Comparison of ENCODE assay signal across 30 cellular contexts in genomic region chr1:205798577-205798976, GRCh38. TPM values are rescaled to one million over a fixed set of nuclear protein-coding genes. Genes with fewer than 3 reads are reported as not detected.
A peak's percentile ranks its signal among the peaks of the same experiment; 100 is the strongest.
DNase-seq lines count a peak whose midpoint lies in the region; ATAC-seq and TF ChIP-seq lines count a peak whose summit lies in the region.
"Had no signal": no experiment of that assay in that cellular context is flagged by ENCODE, and none has a peak within 500 bp of the region (broad histone marks: within the 10 kb centered on the region; RNA-seq: fewer than 3 reads in every experiment).

No MANE protein-coding gene starts in this region.

- no peak for TF ChIP-seq CTCF in left ventricle myocardium inferior (IDR thresholded peaks at IDR 0.05; ENCODE audit: borderline replicate concordance)

- H3K36me3 ChIP-seq in left ventricle myocardium inferior, result peaks cover 80% of the 10 kb centered on the region
- H3K36me3 ChIP-seq: colonic mucosa had no signal

- peaks cover 31 to 73% of the 10 kb centered on the region in 2 donors for H3K36me3 Mint-ChIP-seq in stimulated activated naive B cell treated with anti-CD40 and anti-IgM and Interleukin-4, amounts not matched to agents 10 μg/mL and 1 μg/mL and 100 μg/mL, for 72 hours
- H3K36me3 Mint-ChIP-seq: activated naive CD8-positive, alpha-beta T cell had no signal

- H3K27ac ChIP-seq in left ventricle myocardium inferior (replicated peaks) (peak overlapping the region; percentile 41), epithelial cell of prostate (no peak overlapping the region)
- H3K27ac ChIP-seq: BLaER1, colonic mucosa, right lobe of liver, SK-N-MC had no signal

- H3K9me3 ChIP-seq in left ventricle myocardium inferior (replicated peaks), result no peaks in the 10 kb centered on the region
- H3K9me3 ChIP-seq: BLaER1, colonic mucosa, right lobe of liver had no signal

- no peaks in the 10 kb centered on the region for H3K27me3 ChIP-seq in left ventricle myocardium inferior (ENCODE audit: low read depth)
- H3K27me3 ChIP-seq: BLaER1, colonic mucosa, right lobe of liver had no signal

- H3K9me3 Mint-ChIP-seq in stimulated activated naive B cell treated with anti-CD40 and anti-IgM and Interleukin-4, amounts not matched to agents 10 μg/mL and 1 μg/mL and 100 μg/mL, for 72 hours, result no peaks in the 10 kb centered on the region
- H3K9me3 Mint-ChIP-seq: activated CD4-positive, alpha-beta memory T cell treated with anti-CD3 and anti-CD28 coated beads, Interleukin-2, amount 10 ng/mL, durations not matched to agents 7 days and 5 days; mesothelial cell of epicardium; naive thymus-derived CD8-positive, alpha-beta T cell; T-helper 1 cell treated with Interleukin-12 subunit alpha and Interleukin-12 subunit beta and Interleukin-4 antibody, amounts not matched to agents 30 μg/mL and 1 μg/mL, for 36 hours; type B pancreatic cell had no signal

- H3K4me3 Mint-ChIP-seq in stimulated activated naive B cell treated with anti-CD40 and anti-IgM and Interleukin-4, amounts not matched to agents 10 μg/mL and 1 μg/mL and 100 μg/mL, for 72 hours, result no peak overlapping the region
- H3K4me3 Mint-ChIP-seq: activated CD4-positive, alpha-beta memory T cell treated with anti-CD3 and anti-CD28 coated beads, Interleukin-2, amount 10 ng/mL, durations not matched to agents 7 days and 5 days; activated naive CD8-positive, alpha-beta T cell; mesothelial cell of epicardium; naive thymus-derived CD8-positive, alpha-beta T cell; T-helper 1 cell treated with Interleukin-12 subunit alpha and Interleukin-12 subunit beta and Interleukin-4 antibody, amounts not matched to agents 30 μg/mL and 1 μg/mL, for 36 hours; type B pancreatic cell had no signal

- intact Hi-C loops in left ventricle myocardium inferior (cut with micrococcal nuclease) (loop anchor here (5.0 kb wide), 1 partner anchor 169 kb away; no protein-coding TSS in a partner anchor), left ventricle myocardium superior (cut with micrococcal nuclease) (loop anchor here (10.0 kb wide), 1 partner anchor 176 kb away; no protein-coding TSS in a partner anchor)

- ATAC-seq in left ventricle myocardium superior, result no peak
- ATAC-seq in stimulated activated naive B cell treated with anti-CD40 and anti-IgM and Interleukin-4, amounts not matched to agents 10 μg/mL and 1 μg/mL and 100 μg/mL, for 72 hours (replicated peaks), result no peak
- no peak for ATAC-seq in GM19452 (IDR thresholded peaks at IDR 0.05; ENCODE audit: unreplicated experiment)
- ATAC-seq: HepG2; naive thymus-derived CD8-positive, alpha-beta T cell; right lobe of liver had no signal

- peak overlapping the region; percentile 63 for H3K27ac Mint-ChIP-seq in stimulated activated naive B cell treated with anti-CD40 and anti-IgM and Interleukin-4, amounts not matched to agents 10 μg/mL and 1 μg/mL and 100 μg/mL, for 72 hours
- H3K27ac Mint-ChIP-seq: activated CD4-positive, alpha-beta memory T cell treated with anti-CD3 and anti-CD28 coated beads, Interleukin-2, amount 10 ng/mL, durations not matched to agents 7 days and 5 days; mesothelial cell of epicardium; T-helper 1 cell treated with Interleukin-12 subunit alpha and Interleukin-12 subunit beta and Interleukin-4 antibody, amounts not matched to agents 30 μg/mL and 1 μg/mL, for 36 hours; type B pancreatic cell had no signal

- no peak overlapping the region for H3K4me3 ChIP-seq in left ventricle myocardium inferior
- H3K4me3 ChIP-seq: BLaER1, colonic mucosa, right lobe of liver, SK-N-MC had no signal

- no peaks in the 10 kb centered on the region for H3K27me3 Mint-ChIP-seq in stimulated activated naive B cell treated with anti-CD40 and anti-IgM and Interleukin-4, amounts not matched to agents 10 μg/mL and 1 μg/mL and 100 μg/mL, for 72 hours
- H3K27me3 Mint-ChIP-seq: activated CD4-positive, alpha-beta memory T cell treated with anti-CD3 and anti-CD28 coated beads, Interleukin-2, amount 10 ng/mL, durations not matched to agents 7 days and 5 days; activated naive CD8-positive, alpha-beta T cell; naive thymus-derived CD8-positive, alpha-beta T cell; type B pancreatic cell had no signal

- H3K4me1 ChIP-seq in left ventricle myocardium inferior, result peaks cover 72% of the 10 kb centered on the region
- H3K4me1 ChIP-seq: colonic mucosa, right lobe of liver had no signal

- DNase-seq in left ventricle myocardium inferior (no peak), left ventricle myocardium superior (no peak), NCI-H2196 treated with DMSO at 0.1 percent for 48 hours (lab: John Stamatoyannopoulos, UW; ENCODE audit: unreplicated experiment) (peak; percentile 35), epithelial cell of prostate (ENCODE audit: low read depth, low spot score) (peak; percentile 36), NCI-H187 (lab: John Stamatoyannopoulos, UW) (no peak), NCI-H1417 treated with DMSO at 0.1 percent for 48 hours (lab: John Stamatoyannopoulos, UW) (no peak)
- DNase-seq in stimulated activated naive B cell treated with anti-CD40 and anti-IgM and Interleukin-4, amounts not matched to agents 10 μg/mL and 1 μg/mL and 100 μg/mL, for 72 hours, result no peak
- DNase-seq: activated CD4-positive, alpha-beta memory T cell treated with anti-CD3 and anti-CD28 coated beads, Interleukin-2, amount 10 ng/mL, durations not matched to agents 7 days and 5 days; activated CD4-positive, CD25-positive, alpha-beta regulatory T cell treated with anti-CD3 and anti-CD28 coated beads, Interleukin-2, amount 50 U/mL, for 72 hours; colonic mucosa; DMS153; effector CD4-positive, alpha-beta T cell; H7; head of caudate nucleus; islet precursor cell; naive thymus-derived CD8-positive, alpha-beta T cell; NCI-H1436 treated with DMSO at 0.1 percent for 48 hours; NCI-H524; OCI-M1; right lobe of liver; stimulated activated CD4-positive, alpha-beta T cell treated with anti-CD3 and anti-CD28 coated beads, Interleukin-2, amount 100 ng/mL, for 48 hours had no signal

- peaks cover 21 to 32% of the 10 kb centered on the region in 2 donors for H3K4me1 Mint-ChIP-seq in stimulated activated naive B cell treated with anti-CD40 and anti-IgM and Interleukin-4, amounts not matched to agents 10 μg/mL and 1 μg/mL and 100 μg/mL, for 72 hours

RNA-seq across cellular contexts. Expression of gene SLC41A1, which starts 14.4 kb away (rescaled TPM):
- total RNA-seq in left ventricle myocardium inferior (486 TPM), left ventricle myocardium superior (511 TPM)

RNA-seq across cellular contexts. Expression of gene RAB29, which starts 23.3 kb away (rescaled TPM):
- 13.7 TPM for total RNA-seq in left ventricle myocardium inferior
- 14.5 TPM for total RNA-seq in left ventricle myocardium superior

RNA-seq across cellular contexts. Expression of gene NUCKS1, which starts 48.6 kb away (rescaled TPM):
- total RNA-seq in left ventricle myocardium inferior (217 TPM), left ventricle myocardium superior (202 TPM)

RNA-seq across cellular contexts. Expression of gene PM20D1, which starts 51.4 kb away (rescaled TPM):
- total RNA-seq in left ventricle myocardium inferior, result 1.7 TPM
- total RNA-seq in left ventricle myocardium superior, result 1.6 TPM
- total RNA-seq: fibroblast of villous mesenchyme, H7, HepG2, mesothelial cell of epicardium had no signal

Comparison
In these comparisons a context has a peak if more than half of its experiments do, and no peak if none do; other contexts are left out.
1. DNase-seq: peak in NCI-H2196 treated with DMSO at 0.1 percent for 48 hours (single experiment) and epithelial cell of prostate (single experiment); none in left ventricle myocardium inferior (single experiment), left ventricle myocardium superior (single experiment), stimulated activated naive B cell treated with anti-CD40 and anti-IgM and Interleukin-4, amounts not matched to agents 10 μg/mL and 1 μg/mL and 100 μg/mL, for 72 hours (single experiment), NCI-H187 (0 of 2) and NCI-H1417 treated with DMSO at 0.1 percent for 48 hours (single experiment).